Comparison of ENCODE assay signal across 8 cellular contexts in genomic region chr21:36320421-36321324, GRCh38. TPM values are rescaled to one million over a fixed set of nuclear protein-coding genes. Genes with fewer than 3 reads are reported as not detected.
DNase-seq lines count a peak whose midpoint lies in the region; ATAC-seq and TF ChIP-seq lines count a peak whose summit lies in the region.

No MANE protein-coding gene starts in this region.

- H2AFZ ChIP-seq in HCT116 (ENCODE audit: low read depth, low read length, poor library complexity, severe bottlenecking) (no peak overlapping the region), SK-N-SH (ENCODE audit: low read depth) (peak overlapping the region; percentile 1; the same call in 1 of the 2 replicates)

- H3K27me3 ChIP-seq in HCT116 (ENCODE audit: insufficient read depth, low read length), result no peaks in the 10 kb centered on the region
- no peaks in the 10 kb centered on the region for H3K27me3 ChIP-seq in SK-N-SH (ENCODE audit: insufficient read depth)

- H3K4me3 Mint-ChIP-seq in activated naive CD4-positive, alpha-beta T cell treated with anti-CD3 and anti-CD28 coated beads for 36 hours, result peak overlapping the region; percentile 94

- H3K9me3 ChIP-seq in HCT116 (ENCODE audit: control insufficient read depth in 1 of 2, insufficient read depth in 1 of 2, low read depth in 1 of 2, low read length in 2 of 2), result no peaks in the 10 kb centered on the region
- no peaks in the 10 kb centered on the region for H3K9me3 ChIP-seq in SK-N-SH

- no peaks in the 10 kb centered on the region for H3K27me3 Mint-ChIP-seq in activated naive CD4-positive, alpha-beta T cell treated with anti-CD3 and anti-CD28 coated beads for 36 hours (ENCODE audit: low read depth)

- no peaks in the 10 kb centered on the region for H3K9me3 Mint-ChIP-seq in activated naive CD4-positive, alpha-beta T cell treated with anti-CD3 and anti-CD28 coated beads for 36 hours

- TF ChIP-seq POLR2A in HCT116 (IDR thresholded peaks at IDR 0.05; ENCODE audit: borderline replicate concordance, extremely low read depth, insufficient read depth, insufficient read length), result peak; percentile 36

- RAD21 ChIA-PET in HCT116 (lab: Charles Lee; ENCODE audit: low non-redundant PET in 1 of 2, low total read pairs in 2 of 2, uncharacterized antibody in 2 of 2, unreplicated experiment in 2 of 2), result interaction anchor here in 1 of 2 experiments (0.6 kb wide), 1 partner anchor 1973 kb away, joined by 3 read pairs; no protein-coding TSS in a partner anchor

- peak overlapping the region; percentile 77 to 89 for H3K4me3 ChIP-seq in HCT116 (replicated peaks in 1 of 2; ENCODE audit: low read depth in 1 of 2, low read length in 2 of 2)
- H3K4me3 ChIP-seq in SK-N-SH (ENCODE audit: low read depth in 2 of 2, low read length in 1 of 2), result peak overlapping the region; percentile 65 to 80

- TF ChIP-seq CTCF in HCT116 (IDR thresholded peaks at IDR 0.05 in 2 of 3, conservative IDR thresholded peaks at IDR 0.05 in 1 of 3; ENCODE audit: borderline replicate concordance in 1 of 3, insufficient read depth in 1 of 3, low read depth in 2 of 3, low read length in 2 of 3) (no peak), SK-N-SH (IDR thresholded peaks at IDR 0.05) (no peak)

- CTCF ChIA-PET in activated naive CD4-positive, alpha-beta T cell treated with anti-CD3 and anti-CD28 coated beads for 36 hours (lab: Charles Lee), result interaction anchor here (0.7 to 2.5 kb wide), 11 partner anchors 10 to 167 kb away, joined by 3 to 13 read pairs (median 4); no protein-coding TSS in a partner anchor
- CTCF ChIA-PET in HCT116 (lab: Charles Lee) (interaction anchor here (1.2 to 1.8 kb wide), 3 partner anchors 10 to 168 kb away, joined by 6 to 9 read pairs (median 7); no protein-coding TSS in a partner anchor), SK-N-SH (lab: Yijun Ruan, JAX) (interaction anchor here (0.8 to 2.6 kb wide), 4 partner anchors 10 to 180 kb away, joined by 3 to 14 read pairs (median 8); no protein-coding TSS in a partner anchor)

- peak overlapping the region; percentile 91 for H3K27ac ChIP-seq in HCT116 (ENCODE audit: low read depth, low read length)
- H3K27ac ChIP-seq in SK-N-SH (ENCODE audit: low read depth in 2 of 2, low read length in 1 of 2), result peak overlapping the region; percentile 85 to 91

- TF ChIP-seq EP300 in SK-N-SH (IDR thresholded peaks at IDR 0.05; ENCODE audit: borderline replicate concordance in 1 of 2, low read depth in 1 of 2, low read length in 1 of 2), result no peak

- ATAC-seq in HCT116 (peak; percentile 67), left lobe of liver (peak; percentile 48)

- TF ChIP-seq RAD21 in HCT116 (IDR thresholded peaks at IDR 0.05; ENCODE audit: low read depth) (no peak), SK-N-SH (IDR thresholded peaks at IDR 0.05; ENCODE audit: low read length) (no peak)

- H4K20me1 ChIP-seq in HCT116 (ENCODE audit: insufficient read depth) (no peaks in the 10 kb centered on the region), SK-N-SH (ENCODE audit: insufficient read depth) (peaks cover 46% of the 10 kb centered on the region)

- peaks cover 23% of the 10 kb centered on the region for H3K36me3 Mint-ChIP-seq in activated naive CD4-positive, alpha-beta T cell treated with anti-CD3 and anti-CD28 coated beads for 36 hours (ENCODE audit: low read depth)

- peak; percentile 64 for DNase-seq in activated naive CD4-positive, alpha-beta T cell treated with anti-CD3 and anti-CD28 coated beads for 36 hours
- DNase-seq in activated naive CD4-positive, alpha-beta T cell treated with Interleukin-2 at 50 U/mL for 16 hours, result no peak
- DNase-seq in HCT116 (ENCODE audit: low read depth, low spot score) (peak; percentile 28), M059J (ENCODE audit: low read depth) (peak; percentile 81), SK-N-SH (peak; percentile 81), dedifferentiated amniotic fluid mesenchymal stem cell (ENCODE audit: extremely low spot score) (peak; percentile 61), left lobe of liver (ENCODE audit: low spot score) (peak; percentile 70)
- peak; percentile 24 for DNase-seq in stimulated activated CD8-positive, alpha-beta memory T cell treated with anti-CD3 and anti-CD28 coated beads, Interleukin-15, amount 100 ng/mL, for 1 hour (ENCODE audit: low read depth)

- H3K27ac Mint-ChIP-seq in activated naive CD4-positive, alpha-beta T cell treated with anti-CD3 and anti-CD28 coated beads for 36 hours, result peak overlapping the region; percentile 96

- peaks cover 54% of the 10 kb centered on the region for H3K79me2 ChIP-seq in HCT116 (ENCODE audit: insufficient read depth, low read length)
- H3K79me2 ChIP-seq in SK-N-SH (ENCODE audit: insufficient read depth), result peaks cover 50% of the 10 kb centered on the region

- intact Hi-C loops in activated naive CD4-positive, alpha-beta T cell treated with anti-CD3 and anti-CD28 coated beads for 36 hours (cut with micrococcal nuclease), result loop anchor here (1.0 to 10.0 kb wide), 7 partner anchors 10 to 644 kb away; partner anchors contain the start of genes CHAF1B, DOP1B and HLCS
- intact Hi-C loops in HCT116 (cut with micrococcal nuclease), result no loop called here

- H3K4me1 ChIP-seq in HCT116 (ENCODE audit: control insufficient read depth in 1 of 2, insufficient read depth in 2 of 2, low read length in 2 of 2), result peaks cover 15 to 35% of the 10 kb centered on the region in 2 experiments
- H3K4me1 ChIP-seq in SK-N-SH (ENCODE audit: control insufficient read depth in 1 of 2, insufficient read depth in 2 of 2, low read depth in 1 of 2, low read length in 1 of 2), result peaks cover 0 to 6% of the 10 kb centered on the region in 2 experiments; a peak in 3 of 4 replicates

- POLR2A ChIA-PET in HCT116 (lab: Charles Lee) (interaction anchor here (0.7 to 1.7 kb wide), 9 partner anchors 8 to 180 kb away, joined by 3 to 8 read pairs (median 4); no protein-coding TSS in a partner anchor), SK-N-SH (lab: Yijun Ruan, JAX) (interaction anchor here (0.7 to 1.5 kb wide), 3 partner anchors 27 to 261 kb away, joined by 3 to 5 read pairs (median 4); no protein-coding TSS in a partner anchor)

- H3K9me2 ChIP-seq in HCT116 (ENCODE audit: insufficient read depth) (no peaks in the 10 kb centered on the region), SK-N-SH (no peaks in the 10 kb centered on the region)

- H3K36me3 ChIP-seq in HCT116 (ENCODE audit: control insufficient read depth in 1 of 2, insufficient read depth in 2 of 2, low read length in 2 of 2) (no peaks in the 10 kb centered on the region; a peak in 1 of 4 replicates), SK-N-SH (replicated peaks in 1 of 2; ENCODE audit: control insufficient read depth in 1 of 2, insufficient read depth in 2 of 2, low read length in 1 of 2) (peaks cover 2 to 8% of the 10 kb centered on the region in 2 experiments)

- peaks cover 26% of the 10 kb centered on the region for H3F3A ChIP-seq in SK-N-SH (replicated peaks; ENCODE audit: insufficient read depth)

- H3K4me1 Mint-ChIP-seq in activated naive CD4-positive, alpha-beta T cell treated with anti-CD3 and anti-CD28 coated beads for 36 hours (ENCODE audit: low read depth), result peaks cover 42% of the 10 kb centered on the region

- 2% methylated on average over 18 of the region's 62 CpGs for WGBS in SK-N-SH (ENCODE audit: low lambda C conversion rate)

- H3K4me2 ChIP-seq in HCT116 (ENCODE audit: low read length) (peak overlapping the region; percentile 94), SK-N-SH (peak overlapping the region; percentile 95)

- H3K9ac ChIP-seq in HCT116 (ENCODE audit: low read length) (peak overlapping the region; percentile 82), SK-N-SH (peak overlapping the region; percentile 87)

- BruUV-seq in HCT116 (replicated peaks; lab: Mats Ljungman, UMichigan), result no TSS peak

TF ChIP-seq in HCT116, 20 proteins besides CTCF, POLR2A, EP300 and RAD21 (continues in another document):
- 0 out of 2 replicates have a peak, but pooled peaks have one; percentile 1 for TF ChIP-seq SP1 (IDR thresholded peaks at IDR 0.05; ENCODE audit: low read depth)

TF ChIP-seq in SK-N-SH, 30 proteins besides CTCF, POLR2A, EP300 and RAD21 (continues in another document):
- TF ChIP-seq, protein P1, sequence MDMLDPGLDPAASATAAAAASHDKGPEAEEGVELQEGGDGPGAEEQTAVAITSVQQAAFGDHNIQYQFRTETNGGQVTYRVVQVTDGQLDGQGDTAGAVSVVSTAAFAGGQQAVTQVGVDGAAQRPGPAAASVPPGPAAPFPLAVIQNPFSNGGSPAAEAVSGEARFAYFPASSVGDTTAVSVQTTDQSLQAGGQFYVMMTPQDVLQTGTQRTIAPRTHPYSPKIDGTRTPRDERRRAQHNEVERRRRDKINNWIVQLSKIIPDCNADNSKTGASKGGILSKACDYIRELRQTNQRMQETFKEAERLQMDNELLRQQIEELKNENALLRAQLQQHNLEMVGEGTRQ (IDR thresholded peaks at IDR 0.05; ENCODE audit: borderline replicate concordance, low read depth, low read length), result no peak
- TF ChIP-seq MXI1 (IDR thresholded peaks at IDR 0.05; ENCODE audit: low read depth, low read length) (peak; percentile 51), FOXJ3 (CRISPR knock-in tag; IDR thresholded peaks at IDR 0.05) (no peak), ELF1 (IDR thresholded peaks at IDR 0.05) (0 out of 2 replicates have a peak, but pooled peaks have one; percentile 9), CHD2 (IDR thresholded peaks at IDR 0.05; ENCODE audit: low read length, partially characterized antibody) (no peak), YY1 (IDR thresholded peaks at IDR 0.05; ENCODE audit: low read depth) (no peak), FOSL2 (IDR thresholded peaks at IDR 0.05; ENCODE audit: borderline replicate concordance, low read depth) (no peak), TAF1 (IDR thresholded peaks at IDR 0.05; ENCODE audit: borderline replicate concordance, low read depth, low read length) (no peak), NFIC (IDR thresholded peaks at IDR 0.05; ENCODE audit: borderline replicate concordance) (no peak), RXRA (IDR thresholded peaks at IDR 0.05; ENCODE audit: borderline replicate concordance, low read depth) (no peak), MEF2A (IDR thresholded peaks at IDR 0.05; ENCODE audit: borderline replicate concordance, low read depth) (no peak)
- TF ChIP-seq, protein P2, sequence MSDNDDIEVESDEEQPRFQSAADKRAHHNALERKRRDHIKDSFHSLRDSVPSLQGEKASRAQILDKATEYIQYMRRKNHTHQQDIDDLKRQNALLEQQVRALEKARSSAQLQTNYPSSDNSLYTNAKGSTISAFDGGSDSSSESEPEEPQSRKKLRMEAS (IDR thresholded peaks at IDR 0.05; ENCODE audit: low read depth), result peak; percentile 37; the same call in 1 of the 2 replicates

RNA-seq across cellular contexts. Expression of gene MORC3, which starts 0.7 kb away (rescaled TPM):
- total RNA-seq in activated naive CD4-positive, alpha-beta T cell treated with anti-CD3 and anti-CD28 coated beads for 36 hours, result 10 to 100 TPM; 26.7 to 28.6 TPM
- 19.8 TPM for total RNA-seq in HCT116 (2021; ENCODE audit: unreplicated experiment)
- 9.4 and 12.0 TPM in 2 replicates for polyA plus RNA-seq in HCT116 (2012)
- 25.9 and 35.2 TPM in 2 replicates for total RNA-seq in M059J (2014; rRNA removed; shearing (Covaris generic))
- 8.2 and 10.7 TPM in 2 replicates for polyA plus RNA-seq in SK-N-SH (2012; rRNA removed)
- polyA plus RNA-seq in SK-N-SH (2012; cell fraction: cytosol; rRNA removed), result 11.2 and 13.3 TPM in 2 replicates
- 8.4 and 19.6 TPM in 2 replicates for polyA plus RNA-seq in SK-N-SH (2012; cell fraction: nucleus; rRNA removed)
- total RNA-seq in left lobe of liver, result 12.6 TPM
